In genomic region chr5:68171101-68171558, GRCh38 we compare ENCODE assay signal across 1 cellular context.
A peak's percentile ranks its signal among the peaks of the same experiment; 100 is the strongest.
TF ChIP-seq lines count a peak whose summit lies in the region.

No MANE protein-coding gene starts in this region.

TF ChIP-seq in H1, 55 proteins besides CTCF, POLR2A, EP300 and RAD21:
- TF ChIP-seq SP2 (IDR thresholded peaks at IDR 0.05; ENCODE audit: low read length) (no peak), SUZ12 (IDR thresholded peaks at IDR 0.05; ENCODE audit: low read length) (no peak), EGR1 (IDR thresholded peaks at IDR 0.05; ENCODE audit: borderline replicate concordance, low read depth, low read length) (no peak), TAF1 (IDR thresholded peaks at IDR 0.05; ENCODE audit: low read depth, low read length) (no peak), SP4 (IDR thresholded peaks at IDR 0.05; ENCODE audit: low read length) (no peak), FOSL1 (IDR thresholded peaks at IDR 0.05; ENCODE audit: insufficient read depth, low read depth, low read length) (no peak), MAX (IDR thresholded peaks at IDR 0.05) (peak; percentile 70), BCL11A (IDR thresholded peaks at IDR 0.05; ENCODE audit: low read depth in 2 of 2, low read length in 2 of 2) (no peak), E2F6 (IDR thresholded peaks at IDR 0.05) (peak; percentile 60; the same call in 1 of the 2 replicates), YY1 (IDR thresholded peaks at IDR 0.05; ENCODE audit: low read depth, low read length) (no peak)
